9 cellular contexts compared by ENCODE assay signal in genomic region chr13:36850790-36851438, GRCh38. TPM values are rescaled to one million over a fixed set of nuclear protein-coding genes. Genes with fewer than 3 reads are reported as not detected.
DNase-seq lines count a peak whose midpoint lies in the region; ATAC-seq and TF ChIP-seq lines count a peak whose summit lies in the region.
"Had no signal": no experiment of that assay in that cellular context is flagged by ENCODE, and none has a peak within 500 bp of the region (broad histone marks: within the 10 kb centered on the region; RNA-seq: fewer than 3 reads in every experiment).

No MANE protein-coding gene starts in this region.

- no peaks in the 10 kb centered on the region for H3K79me2 ChIP-seq in SU-DHL-6 (ENCODE audit: insufficient read depth, low read length)

- no peaks in the 10 kb centered on the region for H3K36me3 ChIP-seq in SU-DHL-6 (ENCODE audit: low read length)

- no peak overlapping the region for H3K4me2 ChIP-seq in SU-DHL-6 (ENCODE audit: low read depth, low read length, poor library complexity, severe bottlenecking)
- H3K4me2 ChIP-seq: A549 had no signal

- H2AFZ ChIP-seq in SU-DHL-6 (ENCODE audit: low read depth, low read length, severe bottlenecking), result no peak overlapping the region

- H3K27ac ChIP-seq in SU-DHL-6 (ENCODE audit: low read depth, low read length), result no peak overlapping the region
- H3K27ac ChIP-seq: A549 had no signal

- no peaks in the 10 kb centered on the region for H4K20me1 ChIP-seq in SU-DHL-6 (ENCODE audit: low read depth, low read length)

- no peak overlapping the region for H3K4me3 ChIP-seq in SU-DHL-6 (ENCODE audit: insufficient read depth, low read length, poor library complexity, severe bottlenecking)
- H3K4me3 ChIP-seq: A549 had no signal

- H3K9ac ChIP-seq in SU-DHL-6 (ENCODE audit: low read length), result no peak overlapping the region

- no peaks in the 10 kb centered on the region for H3K9me2 ChIP-seq in SU-DHL-6 (replicated peaks; ENCODE audit: insufficient read depth, low read length)

- H3F3A ChIP-seq in SU-DHL-6 (ENCODE audit: insufficient read depth), result no peaks in the 10 kb centered on the region

- H3K27me3 ChIP-seq in SU-DHL-6 (ENCODE audit: low read length), result no peaks in the 10 kb centered on the region

- ATAC-seq in GM18511 (IDR thresholded peaks at IDR 0.05; ENCODE audit: unreplicated experiment), result no peak
- ATAC-seq in GM19328 (IDR thresholded peaks at IDR 0.05; ENCODE audit: unreplicated experiment), result no peak
- ATAC-seq: A549 had no signal

- H3K9me3 ChIP-seq in SU-DHL-6 (ENCODE audit: insufficient read depth, low read length), result no peaks in the 10 kb centered on the region
- H3K9me3 ChIP-seq: A549 had no signal

- TF ChIP-seq CTCF in SU-DHL-6 (IDR thresholded peaks at IDR 0.05; ENCODE audit: insufficient read depth, low read length, poor library complexity, severe bottlenecking), result peak; percentile 17

- DNase-seq in NCI-H1092 treated with DMSO at 0.1 percent for 48 hours (lab: John Stamatoyannopoulos, UW), result peak; percentile 7
- no peak for DNase-seq in NCI-H1092 (lab: John Stamatoyannopoulos, UW)
- peak; percentile 13 for DNase-seq in HT1080 (ENCODE audit: low read depth)
- peak; percentile 32 for DNase-seq in left kidney (ENCODE audit: low read depth, low spot score)
- DNase-seq in Ammon's horn (ENCODE audit: low spot score), result no peak

RNA-seq across cellular contexts. Expression of gene RFXAP, which starts 31.9 kb away (rescaled TPM):
- 2.0 and 2.3 TPM in 2 replicates for total RNA-seq in HT1080 (2014; rRNA removed; shearing (Covaris generic))
- 7.7 and 8.3 TPM in 2 replicates for polyA plus RNA-seq in HT1080 (2015; cell fraction: cytosol; rRNA removed)
- 13.6 and 14.1 TPM in 2 replicates for polyA plus RNA-seq in HT1080 (2015; cell fraction: nucleus; rRNA removed)

Comparison
In these comparisons a context has a peak if more than half of its experiments do, and no peak if none do; other contexts are left out.
1. DNase-seq: peak in NCI-H1092 treated with DMSO at 0.1 percent for 48 hours (single experiment), HT1080 (single experiment) and left kidney (single experiment); none in NCI-H1092 (single experiment) and Ammon's horn (single experiment).